ENCODE assay signal across 8 cellular contexts in the genomic region with DNA sequence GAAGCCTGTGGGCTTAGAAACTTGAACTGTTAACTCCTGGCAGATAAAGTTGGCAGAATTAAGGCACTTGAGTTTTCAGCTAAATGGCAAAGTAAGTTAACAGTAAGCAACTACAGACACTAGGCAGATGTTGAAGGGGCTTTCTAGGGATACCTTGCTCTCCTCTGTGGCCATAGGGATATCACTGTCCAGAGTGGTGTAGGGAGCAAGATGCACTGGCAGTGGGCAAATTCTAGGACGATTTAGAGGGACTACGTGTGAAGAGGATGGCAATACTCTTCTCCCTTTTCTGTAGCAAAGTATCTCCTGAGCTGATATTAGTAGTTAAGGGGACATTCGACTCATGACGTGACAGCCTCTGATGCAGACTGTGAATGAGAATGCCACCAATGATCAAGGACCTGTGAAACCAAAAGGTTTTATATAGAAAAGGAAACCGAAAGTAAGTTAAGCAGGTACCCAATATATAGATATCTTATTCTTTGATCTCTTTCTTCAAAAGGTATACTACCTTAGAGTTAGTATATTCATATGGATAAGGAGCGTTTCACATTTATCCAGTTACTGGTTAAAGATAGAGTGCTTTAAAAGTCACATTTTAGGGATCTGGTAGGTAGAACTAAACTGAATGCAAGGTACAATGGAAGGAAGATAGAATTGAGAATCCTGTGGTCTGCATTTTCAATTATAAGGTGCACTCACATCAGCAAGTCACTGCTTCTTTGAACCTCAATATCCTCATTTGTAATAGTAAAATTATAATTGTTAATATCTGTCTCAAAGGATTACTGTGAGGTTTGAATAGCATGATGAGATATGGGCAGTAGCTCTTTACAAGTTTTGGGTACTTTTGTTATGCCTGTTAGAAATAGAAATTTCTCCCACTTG.
DNase-seq lines count a peak whose midpoint lies in the region; ATAC-seq and TF ChIP-seq lines count a peak whose summit lies in the region.

No MANE protein-coding gene starts in this region.

- peak; percentile 92 for ATAC-seq in GM18511 (IDR thresholded peaks at IDR 0.05; ENCODE audit: unreplicated experiment)
- ATAC-seq in GM21619 (IDR thresholded peaks at IDR 0.05; ENCODE audit: unreplicated experiment), result peak; percentile 88
- peak; percentile 90 for ATAC-seq in HG03575 (IDR thresholded peaks at IDR 0.05; ENCODE audit: extremely low read depth, insufficient number of reproducible peaks, low FRiP score, unreplicated experiment)
- no peak for ATAC-seq in foreskin keratinocyte

- no peak for TF ChIP-seq POLR2A in erythroblast (IDR thresholded peaks at IDR 0.05; ENCODE audit: low read length)

- H3K4me1 ChIP-seq in foreskin keratinocyte (peaks cover 21% of the 10 kb centered on the region), left ventricle myocardium inferior (no peaks in the 10 kb centered on the region)

- H3K9me3 ChIP-seq in left ventricle myocardium inferior (replicated peaks), result no peaks in the 10 kb centered on the region

- H3K4me3 ChIP-seq in left ventricle myocardium inferior, result no peak overlapping the region

- H3K27me3 ChIP-seq in foreskin keratinocyte (no peaks in the 10 kb centered on the region), left ventricle myocardium inferior (ENCODE audit: low read depth) (no peaks in the 10 kb centered on the region)

- no peaks in the 10 kb centered on the region for H3K36me3 ChIP-seq in left ventricle myocardium inferior

- peak overlapping the region; percentile 11 for H3K27ac ChIP-seq in foreskin keratinocyte
- H3K27ac ChIP-seq in left ventricle myocardium inferior (replicated peaks), result no peak overlapping the region

- no peak for DNase-seq in foreskin keratinocyte
- no peak for DNase-seq in left ventricle myocardium inferior
- DNase-seq in 8988T, result no peak
- no peak for DNase-seq in nucleus accumbens (lab: John Stamatoyannopoulos, UW)
- DNase-seq in erythroblast (lab: John Stamatoyannopoulos, UW), result no peak

- no peak for TF ChIP-seq CTCF in foreskin keratinocyte (conservative IDR thresholded peaks at IDR 0.05)
- no peak for TF ChIP-seq CTCF in left ventricle myocardium inferior (IDR thresholded peaks at IDR 0.05; ENCODE audit: borderline replicate concordance)

- intact Hi-C loops in left ventricle myocardium inferior (cut with micrococcal nuclease), result no loop called here
